8 cellular contexts compared by ENCODE assay signal in genomic region chr12:69985656-69986055, GRCh38.
A peak's percentile ranks its signal among the peaks of the same experiment; 100 is the strongest.
DNase-seq lines count a peak whose midpoint lies in the region; ATAC-seq and TF ChIP-seq lines count a peak whose summit lies in the region.

No MANE protein-coding gene starts in this region.

- H3K9me2 ChIP-seq in PC-3 (replicated peaks; ENCODE audit: low read length): no peaks in the 10 kb centered on the region

- no peaks in the 10 kb centered on the region for H4K20me1 ChIP-seq in PC-3 (ENCODE audit: low read length)

- intact Hi-C loops in PC-3 (cut with micrococcal nuclease): loop anchor here (2.0 kb wide), 1 partner anchor 19 kb away; no protein-coding TSS in a partner anchor

- H3K36me3 ChIP-seq in PC-3 (ENCODE audit: low read depth, low read length): no peaks in the 10 kb centered on the region

- DNase-seq in NCI-H748 (lab: John Stamatoyannopoulos, UW; ENCODE audit: unreplicated experiment): peak; percentile 25
- no peak for DNase-seq in NCI-H748 treated with DMSO at 0.1 percent for 48 hours (lab: John Stamatoyannopoulos, UW)
- peak; percentile 56 for DNase-seq in PC-3
- no peak for DNase-seq in left lobe of liver (ENCODE audit: low spot score)
- no peak for DNase-seq in GM03348 (ENCODE audit: low spot score)
- DNase-seq in NCI-H226: no peak
- DNase-seq in activated CD8-positive, alpha-beta memory T cell treated with anti-CD3 and anti-CD28 coated beads, Interleukin-2, amount 50 U/mL, for 4 hours: no peak

- no peaks in the 10 kb centered on the region for H3K79me2 ChIP-seq in PC-3 (ENCODE audit: low read length)

- H3K4me3 ChIP-seq in PC-3 (ENCODE audit: low read length): no peak overlapping the region

- peaks cover 27% of the 10 kb centered on the region for H3K4me1 ChIP-seq in PC-3 (ENCODE audit: insufficient read depth, low read length)

- no peak overlapping the region for H2AFZ ChIP-seq in PC-3 (ENCODE audit: low read length)

- BruUV-seq in PC-3 (replicated peaks; lab: Mats Ljungman, UMichigan): no TSS peak

- no peak overlapping the region for H3K9ac ChIP-seq in PC-3 (ENCODE audit: low read length)

- TF ChIP-seq CTCF in PC-3 (conservative IDR thresholded peaks at IDR 0.05; ENCODE audit: low read depth, low read length): peak; percentile 61

- CTCF ChIA-PET in PC-3 (lab: Charles Lee): no interaction called here

- H3K4me2 ChIP-seq in PC-3 (ENCODE audit: low read length): no peak overlapping the region

- H3F3A ChIP-seq in PC-3 (ENCODE audit: low read length, unreplicated experiment): peaks cover 3% of the 10 kb centered on the region

- no peaks in the 10 kb centered on the region for H3K27me3 ChIP-seq in PC-3 (ENCODE audit: low read length)

- POLR2A ChIA-PET in PC-3 (lab: Charles Lee; ENCODE audit: unreplicated experiment): no interaction called here

- H3K27ac ChIP-seq in PC-3 (ENCODE audit: low read length): no peak overlapping the region

- no peaks in the 10 kb centered on the region for H3K9me3 ChIP-seq in PC-3 (ENCODE audit: low read length)

- ATAC-seq in HG02642 (IDR thresholded peaks at IDR 0.05; ENCODE audit: poor library complexity, unreplicated experiment) (peak; percentile 88), PC-3 (peak; percentile 16; the same call in 1 of the 2 replicates), left lobe of liver (peak; percentile 34)

Comparison
In these comparisons a context has a peak if more than half of its experiments do, and no peak if none do; other contexts are left out.
1. DNase-seq: peak in NCI-H748 (single experiment) and PC-3 (single experiment); none in NCI-H748 treated with DMSO at 0.1 percent for 48 hours (single experiment), left lobe of liver (single experiment), GM03348 (single experiment), NCI-H226 (single experiment) and activated CD8-positive, alpha-beta memory T cell treated with anti-CD3 and anti-CD28 coated beads, Interleukin-2, amount 50 U/mL, for 4 hours (single experiment).
2. ATAC-seq: peak in every context shown above with its lines; median percentile 88 in HG02642; 34 in left lobe of liver; 16 in PC-3.